In the genomic region with DNA sequence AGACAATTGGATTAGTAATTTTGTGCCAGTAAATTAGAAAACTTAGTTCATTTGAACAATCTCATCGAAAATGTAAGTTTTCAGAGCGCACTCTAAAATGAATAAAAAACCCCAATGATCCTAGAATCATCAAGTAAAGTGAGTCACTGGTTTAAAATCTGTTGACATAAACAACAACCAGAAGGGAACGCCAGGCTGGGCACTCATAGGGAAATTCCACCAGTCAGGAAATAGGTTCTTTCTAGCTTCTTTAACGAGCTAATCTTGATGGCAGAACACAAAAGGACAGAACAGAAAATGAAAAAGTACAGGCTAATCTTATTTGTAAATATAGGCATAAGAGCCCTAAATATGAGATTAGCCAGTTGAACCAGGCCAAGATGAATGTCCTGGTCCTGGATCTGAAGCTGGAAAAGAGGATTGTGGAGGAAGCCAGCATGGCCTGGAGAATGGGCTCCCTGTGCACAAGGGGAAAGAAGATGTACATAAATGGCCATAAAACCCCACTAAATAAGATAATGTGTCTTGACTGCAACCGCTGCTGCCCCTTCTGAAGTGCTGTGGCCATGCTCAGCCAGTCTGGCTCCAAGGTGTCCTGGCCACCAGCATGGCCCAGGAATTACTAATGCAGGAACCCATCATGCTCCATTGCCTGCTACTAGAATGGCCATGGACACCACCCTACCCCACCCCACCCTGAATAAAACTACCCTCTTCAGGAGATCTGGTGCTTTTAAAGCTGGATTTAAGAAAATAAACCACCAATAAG, we compare ENCODE assay signal across 1 cellular context.
TF ChIP-seq lines count a peak whose summit lies in the region.

No MANE protein-coding gene starts in this region.

TF ChIP-seq in GM23338, 12 proteins besides CTCF, POLR2A, EP300 and RAD21 (continued from another document):
- TF ChIP-seq, protein P1, sequence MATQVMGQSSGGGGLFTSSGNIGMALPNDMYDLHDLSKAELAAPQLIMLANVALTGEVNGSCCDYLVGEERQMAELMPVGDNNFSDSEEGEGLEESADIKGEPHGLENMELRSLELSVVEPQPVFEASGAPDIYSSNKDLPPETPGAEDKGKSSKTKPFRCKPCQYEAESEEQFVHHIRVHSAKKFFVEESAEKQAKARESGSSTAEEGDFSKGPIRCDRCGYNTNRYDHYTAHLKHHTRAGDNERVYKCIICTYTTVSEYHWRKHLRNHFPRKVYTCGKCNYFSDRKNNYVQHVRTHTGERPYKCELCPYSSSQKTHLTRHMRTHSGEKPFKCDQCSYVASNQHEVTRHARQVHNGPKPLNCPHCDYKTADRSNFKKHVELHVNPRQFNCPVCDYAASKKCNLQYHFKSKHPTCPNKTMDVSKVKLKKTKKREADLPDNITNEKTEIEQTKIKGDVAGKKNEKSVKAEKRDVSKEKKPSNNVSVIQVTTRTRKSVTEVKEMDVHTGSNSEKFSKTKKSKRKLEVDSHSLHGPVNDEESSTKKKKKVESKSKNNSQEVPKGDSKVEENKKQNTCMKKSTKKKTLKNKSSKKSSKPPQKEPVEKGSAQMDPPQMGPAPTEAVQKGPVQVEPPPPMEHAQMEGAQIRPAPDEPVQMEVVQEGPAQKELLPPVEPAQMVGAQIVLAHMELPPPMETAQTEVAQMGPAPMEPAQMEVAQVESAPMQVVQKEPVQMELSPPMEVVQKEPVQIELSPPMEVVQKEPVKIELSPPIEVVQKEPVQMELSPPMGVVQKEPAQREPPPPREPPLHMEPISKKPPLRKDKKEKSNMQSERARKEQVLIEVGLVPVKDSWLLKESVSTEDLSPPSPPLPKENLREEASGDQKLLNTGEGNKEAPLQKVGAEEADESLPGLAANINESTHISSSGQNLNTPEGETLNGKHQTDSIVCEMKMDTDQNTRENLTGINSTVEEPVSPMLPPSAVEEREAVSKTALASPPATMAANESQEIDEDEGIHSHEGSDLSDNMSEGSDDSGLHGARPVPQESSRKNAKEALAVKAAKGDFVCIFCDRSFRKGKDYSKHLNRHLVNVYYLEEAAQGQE (IDR thresholded peaks at IDR 0.05; ENCODE audit: unreplicated experiment): no peak
- TF ChIP-seq, protein P2, sequence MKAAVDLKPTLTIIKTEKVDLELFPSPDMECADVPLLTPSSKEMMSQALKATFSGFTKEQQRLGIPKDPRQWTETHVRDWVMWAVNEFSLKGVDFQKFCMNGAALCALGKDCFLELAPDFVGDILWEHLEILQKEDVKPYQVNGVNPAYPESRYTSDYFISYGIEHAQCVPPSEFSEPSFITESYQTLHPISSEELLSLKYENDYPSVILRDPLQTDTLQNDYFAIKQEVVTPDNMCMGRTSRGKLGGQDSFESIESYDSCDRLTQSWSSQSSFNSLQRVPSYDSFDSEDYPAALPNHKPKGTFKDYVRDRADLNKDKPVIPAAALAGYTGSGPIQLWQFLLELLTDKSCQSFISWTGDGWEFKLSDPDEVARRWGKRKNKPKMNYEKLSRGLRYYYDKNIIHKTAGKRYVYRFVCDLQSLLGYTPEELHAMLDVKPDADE (IDR thresholded peaks at IDR 0.05): no peak
- TF ChIP-seq EZH2 (IDR thresholded peaks at IDR 0.05; ENCODE audit: low read depth, unreplicated experiment): no peak
- no peak for TF ChIP-seq POLR2AphosphoS5 (IDR thresholded peaks at IDR 0.05; ENCODE audit: low read depth)
- TF ChIP-seq JUNB (IDR thresholded peaks at IDR 0.05; ENCODE audit: unreplicated experiment): no peak
TF ChIP-seq in GM23338: peak in this region for 0.
